In genomic region chr5:6110441-6111005, GRCh38 we compare ENCODE assay signal across 29 cellular contexts.
"Had no signal": no experiment of that assay in that cellular context is flagged by ENCODE, and none has a peak within 500 bp of the region (broad histone marks: within the 10 kb centered on the region; RNA-seq: fewer than 3 reads in every experiment).

No MANE protein-coding gene starts in this region.

- H3K27me3 ChIP-seq: stomach, suprapubic skin, testis, thyroid gland, tibial artery, tibial nerve, transverse colon, upper lobe of left lung, upper lobe of right lung, uterus, vagina had no signal

- H3K4me1 Mint-ChIP-seq: stimulated activated effector memory CD8-positive, alpha-beta T cell treated with anti-CD3 and anti-CD28 coated beads, Interleukin-12 subunit alpha, Interleukin-12 subunit beta, amount 100 ng/mL, for 72 hours; stimulated activated memory B cell treated with anti-CD40 and anti-IgM and Interleukin-4, amounts not matched to agents 10 μg/mL and 1 μg/mL and 100 μg/mL, for 72 hours; stimulated activated naive B cell treated with anti-CD40 and anti-IgM and Interleukin-4, amounts not matched to agents 10 μg/mL and 1 μg/mL and 100 μg/mL, for 72 hours; stimulated activated naive CD8-positive, alpha-beta T cell treated with anti-CD3 and anti-CD28 coated beads, Interleukin-15, amount 100 ng/mL, for 72 hours had no signal

- H3K9me3 Mint-ChIP-seq: stimulated activated effector memory CD8-positive, alpha-beta T cell treated with anti-CD3 and anti-CD28 coated beads, Interleukin-12 subunit alpha, Interleukin-12 subunit beta, amount 100 ng/mL, for 72 hours; stimulated activated memory B cell treated with anti-CD40 and anti-IgM and Interleukin-4, amounts not matched to agents 10 μg/mL and 1 μg/mL and 100 μg/mL, for 72 hours; stimulated activated naive CD8-positive, alpha-beta T cell treated with anti-CD3 and anti-CD28 coated beads, Interleukin-15, Interleukin-2, amounts not matched to agents 100 ng/mL and 50 ng/mL, for 24 hours; type B pancreatic cell had no signal

- H3K36me3 ChIP-seq: stomach, suprapubic skin, thoracic aorta, thyroid gland, tibial artery, tibial nerve, transverse colon, upper lobe of left lung, upper lobe of right lung, uterus, vagina had no signal

- H3K4me3 ChIP-seq: stomach, suprapubic skin, testis, thoracic aorta, thyroid gland, tibial artery, tibial nerve, transverse colon, upper lobe of left lung, upper lobe of right lung, uterus, vagina had no signal

- DNase-seq: stimulated activated CD4-positive, alpha-beta T cell treated with anti-CD3 and anti-CD28 coated beads, Interleukin-2, amount 100 ng/mL, for 48 hours; stimulated activated CD4-positive, alpha-beta T cell treated with anti-CD3 and anti-CD28 coated beads, Interleukin-4, amount 100 ng/mL, for 1 hour; stimulated activated CD4-positive, alpha-beta T cell treated with anti-CD3 and anti-CD28 coated beads, Interleukin-4, amount 100 ng/mL, for 24 hours; stimulated activated CD4-positive, alpha-beta T cell treated with anti-CD3 and anti-CD28 coated beads, Interleukin-4, amount 100 ng/mL, for 4 hours; stimulated activated CD8-positive, alpha-beta memory T cell treated with anti-CD3 and anti-CD28 coated beads, Interleukin-4, amount 100 ng/mL, for 48 hours; stimulated activated naive B cell treated with anti-CD40 and anti-IgM and Interleukin-4, amounts not matched to agents 10 μg/mL and 1 μg/mL and 100 μg/mL, for 72 hours; stimulated activated naive CD4-positive, alpha-beta T cell; stimulated activated naive CD4-positive, alpha-beta T cell treated with Interleukin-2 at 50 U/mL for 16 hours; stimulated activated naive CD8-positive, alpha-beta T cell treated with anti-CD3 and anti-CD28 coated beads, Interleukin-15, amount 100 ng/mL, for 72 hours; stimulated activated naive CD8-positive, alpha-beta T cell treated with anti-CD3 and anti-CD28 coated beads, Interleukin-15, Interleukin-2, amounts not matched to agents 100 U/mL and 50 U/mL, for 24 hours; stomach; substantia nigra; testis; thyroid gland; tibial artery; transverse colon; trophoblast cell; upper lobe of left lung; upper lobe of right lung; uterus had no signal

- H3K27me3 Mint-ChIP-seq: stimulated activated memory B cell treated with anti-CD40 and anti-IgM and Interleukin-4, amounts not matched to agents 10 μg/mL and 1 μg/mL and 100 μg/mL, for 72 hours; stimulated activated naive B cell treated with anti-CD40 and anti-IgM and Interleukin-4, amounts not matched to agents 10 μg/mL and 1 μg/mL and 100 μg/mL, for 72 hours; stimulated activated naive CD8-positive, alpha-beta T cell treated with anti-CD3 and anti-CD28 coated beads, Interleukin-15, Interleukin-2, amounts not matched to agents 100 ng/mL and 50 ng/mL, for 24 hours had no signal

- H3K27ac Mint-ChIP-seq: stimulated activated effector memory CD8-positive, alpha-beta T cell treated with anti-CD3 and anti-CD28 coated beads, Interleukin-12 subunit alpha, Interleukin-12 subunit beta, amount 100 ng/mL, for 72 hours; stimulated activated memory B cell treated with anti-CD40 and anti-IgM and Interleukin-4, amounts not matched to agents 10 μg/mL and 1 μg/mL and 100 μg/mL, for 72 hours; stimulated activated naive B cell treated with anti-CD40 and anti-IgM and Interleukin-4, amounts not matched to agents 10 μg/mL and 1 μg/mL and 100 μg/mL, for 72 hours; stimulated activated naive CD8-positive, alpha-beta T cell treated with anti-CD3 and anti-CD28 coated beads, Interleukin-15, amount 100 ng/mL, for 72 hours; stimulated activated naive CD8-positive, alpha-beta T cell treated with anti-CD3 and anti-CD28 coated beads, Interleukin-15, Interleukin-2, amounts not matched to agents 100 ng/mL and 50 ng/mL, for 24 hours; type B pancreatic cell had no signal

- H3K36me3 Mint-ChIP-seq: stimulated activated effector memory CD8-positive, alpha-beta T cell treated with anti-CD3 and anti-CD28 coated beads, Interleukin-12 subunit alpha, Interleukin-12 subunit beta, amount 100 ng/mL, for 72 hours; stimulated activated memory B cell treated with anti-CD40 and anti-IgM and Interleukin-4, amounts not matched to agents 10 μg/mL and 1 μg/mL and 100 μg/mL, for 72 hours; stimulated activated naive B cell treated with anti-CD40 and anti-IgM and Interleukin-4, amounts not matched to agents 10 μg/mL and 1 μg/mL and 100 μg/mL, for 72 hours; type B pancreatic cell had no signal

- H3K4me3 Mint-ChIP-seq: stimulated activated effector memory CD8-positive, alpha-beta T cell treated with anti-CD3 and anti-CD28 coated beads, Interleukin-12 subunit alpha, Interleukin-12 subunit beta, amount 100 ng/mL, for 72 hours; stimulated activated memory B cell treated with anti-CD40 and anti-IgM and Interleukin-4, amounts not matched to agents 10 μg/mL and 1 μg/mL and 100 μg/mL, for 72 hours; stimulated activated naive B cell treated with anti-CD40 and anti-IgM and Interleukin-4, amounts not matched to agents 10 μg/mL and 1 μg/mL and 100 μg/mL, for 72 hours; stimulated activated naive CD8-positive, alpha-beta T cell treated with anti-CD3 and anti-CD28 coated beads, Interleukin-15, amount 100 ng/mL, for 72 hours; stimulated activated naive CD8-positive, alpha-beta T cell treated with anti-CD3 and anti-CD28 coated beads, Interleukin-15, Interleukin-2, amounts not matched to agents 100 ng/mL and 50 ng/mL, for 24 hours; type B pancreatic cell had no signal

- H3K9me3 ChIP-seq: stomach, suprapubic skin, testis, thoracic aorta, thyroid gland, tibial artery, tibial nerve, transverse colon, upper lobe of left lung, upper lobe of right lung, uterus, vagina had no signal

- FAIRE-seq: urothelium cell line had no signal

- H3K27ac ChIP-seq: stomach, suprapubic skin, testis, thoracic aorta, thyroid gland, tibial artery, tibial nerve, transverse colon, upper lobe of left lung, upper lobe of right lung, uterus, vagina had no signal

- H3K4me1 ChIP-seq: stomach, suprapubic skin, testis, thyroid gland, tibial artery, tibial nerve, transverse colon, upper lobe of left lung, upper lobe of right lung, uterus, vagina had no signal
